In the genomic region with DNA sequence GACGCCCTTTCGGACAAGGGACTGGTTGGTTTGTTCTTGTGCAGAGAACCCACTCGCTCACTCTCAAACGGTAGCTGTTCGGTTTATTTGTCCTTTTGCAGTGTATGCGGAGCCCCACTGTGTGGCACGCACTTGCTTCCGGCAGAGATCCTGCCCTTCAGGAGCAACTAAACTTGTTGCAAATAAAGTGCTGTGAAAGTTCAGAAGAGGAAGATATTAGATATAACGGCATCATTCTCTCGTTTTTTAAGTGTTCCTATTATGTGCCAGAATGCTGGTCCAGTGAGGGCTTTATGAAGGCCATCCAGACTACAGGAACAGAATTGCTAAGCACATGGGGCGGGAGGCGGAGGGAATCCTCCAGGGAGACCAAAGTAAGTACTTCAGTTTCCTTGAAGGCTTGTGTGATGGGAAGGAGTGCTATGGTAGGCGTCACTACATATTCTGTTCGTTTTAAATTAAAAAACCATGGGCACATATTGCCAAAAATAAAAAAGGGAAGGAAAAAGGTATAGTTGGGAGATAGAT, we compare ENCODE assay signal across 8 cellular contexts. TPM values are rescaled to one million over a fixed set of nuclear protein-coding genes. Genes with fewer than 3 reads are reported as not detected.
A peak's percentile ranks its signal among the peaks of the same experiment; 100 is the strongest.
DNase-seq lines count a peak whose midpoint lies in the region; ATAC-seq and TF ChIP-seq lines count a peak whose summit lies in the region.

No MANE protein-coding gene starts in this region.

- H3K79me2 ChIP-seq in DND-41 (ENCODE audit: insufficient read depth, low read length): peaks cover 92% of the 10 kb centered on the region

- H3K27me3 Mint-ChIP-seq in naive B cell: no peaks in the 10 kb centered on the region

- DNase-seq in DND-41 (no peak), epithelial cell of esophagus (ENCODE audit: low read depth) (peak; percentile 49), naive B cell (no peak), NCI-H2029 treated with DMSO at 0.1 percent for 48 hours (lab: John Stamatoyannopoulos, UW) (no peak), T-helper 9 cell (no peak)

- no peaks in the 10 kb centered on the region for H3K9me3 ChIP-seq in DND-41 (ENCODE audit: insufficient read depth, low read length, severe bottlenecking)

- H3K36me3 ChIP-seq in DND-41 (ENCODE audit: insufficient read depth, low read length): peaks cover 55% of the 10 kb centered on the region

- peaks cover 48% of the 10 kb centered on the region for H3K4me1 ChIP-seq in DND-41 (ENCODE audit: insufficient read depth, low read length)

- H3K9me3 Mint-ChIP-seq in naive B cell: no peaks in the 10 kb centered on the region

- H3K4me3 ChIP-seq in DND-41 (ENCODE audit: low read depth in 1 of 2, low read length in 2 of 2) (peak overlapping the region; percentile 77 to 86), epithelial cell of esophagus (ENCODE audit: low read length) (peak overlapping the region; percentile 97)

- ATAC-seq in DND-41 (ENCODE audit: insufficient read depth, low read depth): peak; percentile 64
- peak; percentile 53 for ATAC-seq in GM19397 (IDR thresholded peaks at IDR 0.05; ENCODE audit: unreplicated experiment)
- peak; percentile 42 for ATAC-seq in HG03378 (IDR thresholded peaks at IDR 0.05; ENCODE audit: unreplicated experiment)
- ATAC-seq in SK-N-SH treated with all-trans-retinoic acid at 6 μM for 48 hours: peak; percentile 66
- peak; percentile 56 to 58 for ATAC-seq in naive B cell (ENCODE audit: low read depth in 2 of 2)

- peak overlapping the region; percentile 97 for H3K27ac ChIP-seq in DND-41 (ENCODE audit: low read length)

- H3K4me1 Mint-ChIP-seq in naive B cell: peaks cover 36 to 44% (median 40%) of the 10 kb centered on the region in 3 donors

- no peaks in the 10 kb centered on the region for H3K27me3 ChIP-seq in DND-41 (ENCODE audit: insufficient read depth, low read length, poor library complexity)

- H2AFZ ChIP-seq in DND-41 (ENCODE audit: low read depth, low read length): peak overlapping the region; percentile 95

- peak overlapping the region; percentile 93 for H3K4me2 ChIP-seq in DND-41 (ENCODE audit: insufficient read depth, low read length)

- H3K27ac Mint-ChIP-seq in naive B cell: peak overlapping the region; percentile 97 to 99 (median 98)

- H4K20me1 ChIP-seq in DND-41 (ENCODE audit: insufficient read depth, low read length): peaks cover 6% of the 10 kb centered on the region

- no peak for TF ChIP-seq CTCF in DND-41 (IDR thresholded peaks at IDR 0.05; ENCODE audit: borderline replicate concordance, extremely low read depth, low read length, poor library complexity, severe bottlenecking)
- TF ChIP-seq CTCF in epithelial cell of esophagus (IDR thresholded peaks at IDR 0.05; ENCODE audit: insufficient read depth, low read depth, low read length, missing control alignments): peak; percentile 6

- H3K4me3 Mint-ChIP-seq in naive B cell: peak overlapping the region; percentile 95 to 99 (median 98)

- H3K9ac ChIP-seq in DND-41 (ENCODE audit: low read depth, low read length): peak overlapping the region; percentile 90

- peaks cover 0 to 16% of the 10 kb centered on the region in 2 donors for H3K36me3 Mint-ChIP-seq in naive B cell

TF ChIP-seq in SK-N-SH treated with all-trans-retinoic acid at 6 μM for 48 hours, 23 proteins besides CTCF, POLR2A, EP300 and RAD21:
- TF ChIP-seq ZFP3 (CRISPR knock-in tag; IDR thresholded peaks at IDR 0.05) (no peak), ZNF565 (CRISPR knock-in tag; conservative IDR thresholded peaks at IDR 0.05; ENCODE audit: low read depth) (no peak), ZNF8 (CRISPR knock-in tag; IDR thresholded peaks at IDR 0.05) (no peak), ZFP30 (CRISPR knock-in tag; IDR thresholded peaks at IDR 0.05) (no peak), TOX (CRISPR knock-in tag; IDR thresholded peaks at IDR 0.05; ENCODE audit: borderline replicate concordance) (no peak), ISL1 (CRISPR knock-in tag; IDR thresholded peaks at IDR 0.05) (no peak), ESRRG (CRISPR knock-in tag; IDR thresholded peaks at IDR 0.05) (no peak), SNAI2 (CRISPR knock-in tag; IDR thresholded peaks at IDR 0.05) (no peak), TCF4 (CRISPR knock-in tag; IDR thresholded peaks at IDR 0.05; ENCODE audit: borderline replicate concordance) (no peak), CSDC2 (CRISPR knock-in tag; IDR thresholded peaks at IDR 0.05) (no peak)

RNA-seq across cellular contexts. Expression of gene ERLIN1, which starts 0.5 kb away (rescaled TPM):
- 10 to 100 TPM in 2 of 6 donors, 1 to 10 TPM in 4; 3.4 to 14.6 (median 9.8) TPM for polyA plus RNA-seq in naive B cell (ENCODE audit: low read depth in 6 of 6)

RNA-seq across cellular contexts. Expression of gene CHUK, which starts 43.1 kb away (rescaled TPM):
- 10 to 100 TPM in 4 of 6 donors, 1 to 10 TPM in 2; 7.5 to 15.5 (median 12.4) TPM for polyA plus RNA-seq in naive B cell (ENCODE audit: low read depth in 6 of 6)
